7 cellular contexts compared by ENCODE assay signal in genomic region chr21:37207441-37208009, GRCh38. TPM values are rescaled to one million over a fixed set of nuclear protein-coding genes. Genes with fewer than 3 reads are reported as not detected.
A peak's percentile ranks its signal among the peaks of the same experiment; 100 is the strongest.
DNase-seq lines count a peak whose midpoint lies in the region; ATAC-seq and TF ChIP-seq lines count a peak whose summit lies in the region.

No MANE protein-coding gene starts in this region.

- intact Hi-C loops in ascending aorta (cut with DNase I): loop anchor here (5.0 kb wide), 1 partner anchor 60 kb away; the partner anchor contains the start of gene VPS26C

- H3K4me3 ChIP-seq in HL-60 (replicated peaks; ENCODE audit: insufficient read depth, low read length): no peak overlapping the region
- H3K4me3 ChIP-seq in ascending aorta: peak overlapping the region; percentile 24 to 25

- H3K4me3 Mint-ChIP-seq in memory B cell: peak overlapping the region; percentile 85

- peaks cover 0 to 7% of the 10 kb centered on the region in 2 donors for H3K36me3 ChIP-seq in ascending aorta

- ATAC-seq in GM21423 (IDR thresholded peaks at IDR 0.05; ENCODE audit: unreplicated experiment) (peak; percentile 54), memory B cell (ENCODE audit: low read depth) (peak; percentile 2)

- no peaks in the 10 kb centered on the region for H3K27me3 Mint-ChIP-seq in memory B cell

- peak; percentile 15 to 21 for DNase-seq in HL-60 (ENCODE audit: low read depth in 1 of 2, low spot score in 1 of 2)
- DNase-seq in ascending aorta (ENCODE audit: low spot score in 2 of 2): peak in 1 of 2 donors; percentile 66
- DNase-seq in memory B cell (ENCODE audit: low spot score in 2 of 2): no peak
- DNase-seq in NCI-H748 treated with DMSO at 0.1 percent for 48 hours (lab: John Stamatoyannopoulos, UW): no peak
- no peak for DNase-seq in AML-193 (lab: John Stamatoyannopoulos, UW)

- peaks cover 4 to 21% of the 10 kb centered on the region in 2 donors for H3K4me1 ChIP-seq in ascending aorta

- H3K27ac Mint-ChIP-seq in memory B cell: peak overlapping the region; percentile 91

- peaks cover 22% of the 10 kb centered on the region for H3K4me1 Mint-ChIP-seq in memory B cell

- H3K9me3 Mint-ChIP-seq in memory B cell: no peaks in the 10 kb centered on the region

- H3K9me3 ChIP-seq in ascending aorta: no peaks in the 10 kb centered on the region

- no peaks in the 10 kb centered on the region for H3K27me3 ChIP-seq in HL-60 (ENCODE audit: insufficient read depth, poor library complexity, severe bottlenecking)
- no peaks in the 10 kb centered on the region for H3K27me3 ChIP-seq in ascending aorta

- peak; percentile 13 for TF ChIP-seq POLR2A in GM15510 (IDR thresholded peaks at IDR 0.05; ENCODE audit: borderline replicate concordance, extremely low read depth, insufficient read length)

- peak overlapping the region; percentile 57 for H3K27ac ChIP-seq in HL-60 (replicated peaks)
- peak overlapping the region; percentile 50 to 69 for H3K27ac ChIP-seq in ascending aorta

- TF ChIP-seq CTCF in HL-60 (IDR thresholded peaks at IDR 0.05; ENCODE audit: insufficient read depth, low read length) (no peak), ascending aorta (IDR thresholded peaks at IDR 0.05) (no peak)

- H3K36me3 Mint-ChIP-seq in memory B cell: peaks cover 5% of the 10 kb centered on the region

RNA-seq across cellular contexts. Expression of gene VPS26C, which starts 59.6 kb away (rescaled TPM):
- 137 TPM for total RNA-seq in ascending aorta

Comparison
In these comparisons a context has a peak if more than half of its experiments do, and no peak if none do; other contexts are left out.
1. DNase-seq: peak in HL-60 (2 of 2); none in memory B cell (0 of 2), NCI-H748 treated with DMSO at 0.1 percent for 48 hours (single experiment) and AML-193 (0 of 2).